ENCODE assay signal across 9 cellular contexts in the genomic region with DNA sequence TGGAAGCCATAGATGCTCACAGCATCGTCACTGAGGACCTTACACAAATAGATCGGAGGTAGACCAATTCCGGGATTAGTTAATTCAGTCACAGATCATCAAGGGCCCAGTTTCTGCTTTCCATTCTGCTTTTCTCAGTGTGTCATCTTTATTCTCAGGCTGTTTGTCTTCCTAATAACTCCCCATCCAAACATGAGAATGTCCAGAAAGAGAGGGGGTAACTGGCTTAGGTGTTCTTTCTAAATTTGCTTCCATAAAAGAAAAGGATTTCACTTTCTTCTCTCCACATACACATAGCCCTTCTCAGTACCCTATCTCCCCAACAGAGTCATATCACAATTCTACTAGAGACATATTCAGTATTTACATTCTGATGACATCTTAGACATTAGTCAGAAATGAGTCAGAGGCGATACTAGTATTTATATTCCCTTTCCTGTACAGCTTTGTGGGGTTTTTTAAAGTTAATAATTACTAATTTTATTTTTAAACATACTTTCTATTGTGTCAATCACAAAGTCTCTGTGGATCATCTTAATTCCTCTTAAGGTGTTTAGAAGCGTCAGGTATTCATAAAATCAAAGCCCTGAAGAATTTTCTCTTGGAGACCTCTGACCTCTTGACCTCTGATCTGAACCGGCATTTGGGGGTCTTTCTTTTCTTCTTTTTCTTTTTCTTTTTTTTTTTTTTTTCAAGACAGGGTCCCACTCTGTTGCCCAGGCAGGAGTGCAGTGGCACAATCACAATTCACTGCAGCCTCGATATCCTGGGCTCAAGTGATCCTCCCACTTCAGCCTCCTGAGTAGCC. TPM values are rescaled to one million over a fixed set of nuclear protein-coding genes. Genes with fewer than 3 reads are reported as not detected.
DNase-seq lines count a peak whose midpoint lies in the region; ATAC-seq, FAIRE-seq and TF ChIP-seq lines count a peak whose summit lies in the region.
"Had no signal": no experiment of that assay in that cellular context is flagged by ENCODE, and none has a peak within 500 bp of the region (broad histone marks: within the 10 kb centered on the region; RNA-seq: fewer than 3 reads in every experiment).

No MANE protein-coding gene starts in this region.

- H2AFZ ChIP-seq in GM12878 (ENCODE audit: control insufficient read depth, low read depth, low read length) = peak overlapping the region; percentile 82

- H3K27ac ChIP-seq in GM12878 (ENCODE audit: control insufficient read depth, insufficient read depth) = peak overlapping the region; percentile 71
- no peak overlapping the region for H3K27ac ChIP-seq in colonic mucosa

- peak; percentile 98 for ATAC-seq in HG03103 (IDR thresholded peaks at IDR 0.05; ENCODE audit: low read depth, unreplicated experiment)
- peak; percentile 97 for ATAC-seq in GM12878
- ATAC-seq in naive thymus-derived CD8-positive, alpha-beta T cell = no peak

- peak; percentile 15 for DNase-seq in AG09319 (ENCODE audit: extremely low read depth, low read depth)
- peak; percentile 50 for DNase-seq in GM19240 (ENCODE audit: insufficient read length, low spot score)
- peak; percentile 74 for DNase-seq in GM12878 (ENCODE audit: low read depth, low spot score)
- DNase-seq in superior temporal gyrus (ENCODE audit: extremely low spot score) = no peak
- DNase-seq in naive thymus-derived CD8-positive, alpha-beta T cell = no peak
- no peak for DNase-seq in colonic mucosa
- DNase-seq in NCI-H2029 treated with DMSO at 0.1 percent for 48 hours (lab: John Stamatoyannopoulos, UW) = no peak
- DNase-seq: activated CD4-positive, alpha-beta T cell treated with anti-CD3 and anti-CD28 coated beads for 48 hours had no signal

- peak overlapping the region; percentile 60; the same call in 1 of the 2 replicates for H3K4me3 ChIP-seq in GM12878
- H3K4me3 ChIP-seq in colonic mucosa = no peak overlapping the region

- WGBS in GM12878 (ENCODE audit: insufficient coverage, insufficient replicate concordance, low lambda C conversion rate, missing lambda C conversion rate) = 1% methylated on average over 7 of the region's 7 CpGs

- no peak for TF ChIP-seq RAD21 in GM12878 (IDR thresholded peaks at IDR 0.05; ENCODE audit: insufficient read depth, low read depth, low read length)

- no peaks in the 10 kb centered on the region for H4K20me1 ChIP-seq in GM12878 (ENCODE audit: control insufficient read depth, insufficient read depth)

- SMC1A ChIA-PET in GM12878 (lab: Charles Lee; ENCODE audit: uncharacterized antibody, unreplicated experiment) = interaction anchor here (0.6 to 1.2 kb wide), 4 partner anchors 60 to 256 kb away, joined by 3 to 4 read pairs (median 3); no protein-coding TSS in a partner anchor

- no peaks in the 10 kb centered on the region for H3K36me3 Mint-ChIP-seq in naive thymus-derived CD8-positive, alpha-beta T cell

- H3K27ac Mint-ChIP-seq in naive thymus-derived CD8-positive, alpha-beta T cell = no peak overlapping the region

- H3K9ac ChIP-seq in GM12878 (ENCODE audit: control insufficient read depth, insufficient read depth, low read length) = peak overlapping the region; percentile 56
- no peak overlapping the region for H3K9ac ChIP-seq in colonic mucosa (ENCODE audit: low read depth in 2 of 2, low read length in 2 of 2)

- no TSS peak for BruUV-seq in GM12878 (replicated peaks; lab: Mats Ljungman, UMichigan)

- CTCF ChIA-PET in GM12878 (lab: Yijun Ruan, JAX) = interaction anchor here (0.7 to 1.0 kb wide), 2 partner anchors 22 to 34 kb away, joined by 4 to 6 read pairs; no protein-coding TSS in a partner anchor

- no peaks in the 10 kb centered on the region for H3K36me3 ChIP-seq in GM12878 (ENCODE audit: control insufficient read depth in 2 of 2, insufficient read depth in 2 of 2, low read length in 1 of 2)
- H3K36me3 ChIP-seq in colonic mucosa = no peaks in the 10 kb centered on the region

- no peaks in the 10 kb centered on the region for H3K9me3 Mint-ChIP-seq in naive thymus-derived CD8-positive, alpha-beta T cell

- TF ChIP-seq CTCF in AG09319 (IDR thresholded peaks at IDR 0.05; ENCODE audit: low read depth, low read length) (no peak), GM12878 (IDR thresholded peaks at IDR 0.05 in 2 of 3, conservative IDR thresholded peaks at IDR 0.05 in 1 of 3; ENCODE audit: control insufficient read depth in 2 of 3, extremely low read depth in 1 of 3, insufficient read depth in 1 of 3, low read depth in 3 of 3, low read length in 3 of 3) (no peak), colonic mucosa (IDR thresholded peaks at IDR 0.05) (no peak)

- H3K9me3 ChIP-seq in GM12878 (replicated peaks; ENCODE audit: control insufficient read depth, insufficient read depth, low read length) = no peaks in the 10 kb centered on the region
- H3K9me3 ChIP-seq in colonic mucosa = no peaks in the 10 kb centered on the region

- H3K4me1 ChIP-seq in GM12878 (ENCODE audit: control insufficient read depth, insufficient read depth, low read length) (peaks cover 11% of the 10 kb centered on the region; the same call in 1 of the 2 replicates), colonic mucosa (no peaks in the 10 kb centered on the region)

- peak in 1 of 2 experiments; percentile 92; a peak in 2 of 4 replicates for TF ChIP-seq EP300 in GM12878 (IDR thresholded peaks at IDR 0.05; ENCODE audit: borderline replicate concordance in 1 of 2, control insufficient read depth in 1 of 2, low read depth in 2 of 2, low read length in 2 of 2)

- H3K27me3 Mint-ChIP-seq in naive thymus-derived CD8-positive, alpha-beta T cell = peaks cover 0 to 5% (median 2%) of the 10 kb centered on the region in 5 donors

- RAD21 ChIA-PET in GM12878 (lab: Charles Lee; ENCODE audit: unreplicated experiment) = no interaction called here

- POLR2A ChIA-PET in GM12878 (lab: Charles Lee) = interaction anchor here (0.7 to 1.5 kb wide), 4 partner anchors 12 to 1164 kb away, joined by 3 to 6 read pairs (median 4); no protein-coding TSS in a partner anchor
- POLR2A ChIA-PET in naive thymus-derived CD8-positive, alpha-beta T cell (lab: Charles Lee) = no interaction called here

- no peaks in the 10 kb centered on the region for H3K4me1 Mint-ChIP-seq in naive thymus-derived CD8-positive, alpha-beta T cell

- no peak for TF ChIP-seq POLR2A in GM12878 (IDR thresholded peaks at IDR 0.05; ENCODE audit: low read depth, low read length)

- H3K27me3 ChIP-seq in GM12878 (replicated peaks in 1 of 2; ENCODE audit: control insufficient read depth in 2 of 2, insufficient read depth in 2 of 2, low read length in 1 of 2) = no peaks in the 10 kb centered on the region
- no peaks in the 10 kb centered on the region for H3K27me3 ChIP-seq in colonic mucosa

- intact Hi-C loops in GM12878 (cut with micrococcal nuclease; ENCODE audit: unreplicated experiment) (loop anchor here (1.0 to 2.0 kb wide), 3 partner anchors 42 to 78 kb away; no protein-coding TSS in a partner anchor), colonic mucosa (cut with DNase I) (no loop called here)

- in situ Hi-C loops in GM12878 (cut with MboI) = no loop called here

- H3K4me2 ChIP-seq in GM12878 (ENCODE audit: control insufficient read depth, insufficient read depth) = peak overlapping the region; percentile 81

- peak; percentile 75 for FAIRE-seq in GM12878 (lab: Jason Lieb, UNC)

- no peaks in the 10 kb centered on the region for H3K79me2 ChIP-seq in GM12878 (ENCODE audit: control insufficient read depth, insufficient read depth, low read length)

- H3K4me3 Mint-ChIP-seq in naive thymus-derived CD8-positive, alpha-beta T cell = no peak overlapping the region

TF ChIP-seq in GM12878, 131 proteins besides CTCF, POLR2A, EP300 and RAD21 (continues in another document):
- peak in 1 of 2 experiments; percentile 66; a peak in 3 of 4 replicates for TF ChIP-seq BHLHE40 (IDR thresholded peaks at IDR 0.05; ENCODE audit: borderline replicate concordance in 1 of 2, low read depth in 2 of 2, low read length in 1 of 2)
- TF ChIP-seq TCF12 (IDR thresholded peaks at IDR 0.05; ENCODE audit: low read depth, low read length) = no peak
- TF ChIP-seq HDAC2 (IDR thresholded peaks at IDR 0.05) = no peak
- TF ChIP-seq, protein P1, sequence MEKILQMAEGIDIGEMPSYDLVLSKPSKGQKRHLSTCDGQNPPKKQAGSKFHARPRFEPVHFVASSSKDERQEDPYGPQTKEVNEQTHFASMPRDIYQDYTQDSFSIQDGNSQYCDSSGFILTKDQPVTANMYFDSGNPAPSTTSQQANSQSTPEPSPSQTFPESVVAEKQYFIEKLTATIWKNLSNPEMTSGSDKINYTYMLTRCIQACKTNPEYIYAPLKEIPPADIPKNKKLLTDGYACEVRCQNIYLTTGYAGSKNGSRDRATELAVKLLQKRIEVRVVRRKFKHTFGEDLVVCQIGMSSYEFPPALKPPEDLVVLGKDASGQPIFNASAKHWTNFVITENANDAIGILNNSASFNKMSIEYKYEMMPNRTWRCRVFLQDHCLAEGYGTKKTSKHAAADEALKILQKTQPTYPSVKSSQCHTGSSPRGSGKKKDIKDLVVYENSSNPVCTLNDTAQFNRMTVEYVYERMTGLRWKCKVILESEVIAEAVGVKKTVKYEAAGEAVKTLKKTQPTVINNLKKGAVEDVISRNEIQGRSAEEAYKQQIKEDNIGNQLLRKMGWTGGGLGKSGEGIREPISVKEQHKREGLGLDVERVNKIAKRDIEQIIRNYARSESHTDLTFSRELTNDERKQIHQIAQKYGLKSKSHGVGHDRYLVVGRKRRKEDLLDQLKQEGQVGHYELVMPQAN (conservative IDR thresholded peaks at IDR 0.05) = 0 out of 2 replicates have a peak, but pooled peaks have one; percentile 36
- no peak for TF ChIP-seq STAT1 (conservative IDR thresholded peaks at IDR 0.05)

RNA-seq across cellular contexts. Expression of gene IL12A, which starts 24.3 kb away (rescaled TPM):
- 1.2 and 5.3 TPM in 2 replicates for total RNA-seq in GM12878 (2013; cell fraction: nucleolus; rRNA removed)
- total RNA-seq in GM12878 (2014; rRNA removed) = 9.8 and 10.9 TPM in 2 replicates
- 3.4 and 4.4 TPM in 2 replicates for total RNA-seq in GM12878 (2014; rRNA removed; fragmentation: Illumina TruSeq; extraction: Trizol)
- 3.1 and 4.0 TPM in 2 replicates for total RNA-seq in GM12878 (2021)
- polyA plus RNA-seq in GM12878 (2011; ENCODE audit: low read depth) = 1.1 TPM
- polyA plus RNA-seq in GM12878 (2011; rRNA removed) = 0.99 and 1.8 TPM in 2 replicates
- polyA plus RNA-seq in GM12878 (2011; cell fraction: cytosol; rRNA removed) = 0.78 and 1.5 TPM in 2 replicates
- 3.7 and 5.6 TPM in 2 replicates for polyA plus RNA-seq in GM12878 (2011; cell fraction: nucleus; rRNA removed)
- polyA plus RNA-seq in GM12878 (2012) = 1.8 and 2.4 TPM in 2 replicates
- polyA plus RNA-seq in GM12878 (2014; fragmentation: Illumina TruSeq; extraction: Trizol) = 3.2 and 3.8 TPM in 2 replicates
- 1 to 10 TPM in 1 of 2 experiments, under 1 TPM in 1; 0.50 to 2.6 TPM for polyA plus RNA-seq in GM12878 (2014; fragmentation: Nextera tagmentation; extraction: Ambion mirVana)
- polyA plus RNA-seq in GM12878 (2014; rRNA removed) = 6.0 and 8.4 TPM in 2 replicates
- 1 to 10 TPM; 3.6 to 4.2 TPM for polyA plus RNA-seq in GM12878 (2016; fragmentation: Nextera tagmentation; extraction: Ambion mirVana)
- polyA minus RNA-seq in GM12878 (2011; rRNA and poly(A)+ RNA removed) = 0.29 and 0.62 TPM in 2 replicates
- 1.2 TPM in 1 of 2 replicates, not detected in the other for polyA minus RNA-seq in GM12878 (2011; cell fraction: cytosol; rRNA and poly(A)+ RNA removed)
- 0.67 and 0.97 TPM in 2 replicates for polyA minus RNA-seq in GM12878 (2011; cell fraction: nucleus; rRNA and poly(A)+ RNA removed)
- 1 to 10 TPM; 1.0 to 3.0 TPM for total RNA-seq in naive thymus-derived CD8-positive, alpha-beta T cell
- polyA plus RNA-seq in naive thymus-derived CD8-positive, alpha-beta T cell = under 1 TPM; 0.37 to 0.60 (median 0.43) TPM
- under 1 TPM; 0.25 to 0.69 TPM for total RNA-seq in colonic mucosa

Comparison
In these comparisons a context has a peak if more than half of its experiments do, and no peak if none do; other contexts are left out.
1. DNase-seq: peak in AG09319 (single experiment), GM19240 (single experiment) and GM12878 (single experiment); none in superior temporal gyrus (single experiment), naive thymus-derived CD8-positive, alpha-beta T cell (0 of 10), colonic mucosa (single experiment) and NCI-H2029 treated with DMSO at 0.1 percent for 48 hours (single experiment).
2. ATAC-seq: peak in HG03103 (single experiment) and GM12878 (single experiment); none in naive thymus-derived CD8-positive, alpha-beta T cell (0 of 2).